ENCODE assay signal across 6 cellular contexts in the genomic region with DNA sequence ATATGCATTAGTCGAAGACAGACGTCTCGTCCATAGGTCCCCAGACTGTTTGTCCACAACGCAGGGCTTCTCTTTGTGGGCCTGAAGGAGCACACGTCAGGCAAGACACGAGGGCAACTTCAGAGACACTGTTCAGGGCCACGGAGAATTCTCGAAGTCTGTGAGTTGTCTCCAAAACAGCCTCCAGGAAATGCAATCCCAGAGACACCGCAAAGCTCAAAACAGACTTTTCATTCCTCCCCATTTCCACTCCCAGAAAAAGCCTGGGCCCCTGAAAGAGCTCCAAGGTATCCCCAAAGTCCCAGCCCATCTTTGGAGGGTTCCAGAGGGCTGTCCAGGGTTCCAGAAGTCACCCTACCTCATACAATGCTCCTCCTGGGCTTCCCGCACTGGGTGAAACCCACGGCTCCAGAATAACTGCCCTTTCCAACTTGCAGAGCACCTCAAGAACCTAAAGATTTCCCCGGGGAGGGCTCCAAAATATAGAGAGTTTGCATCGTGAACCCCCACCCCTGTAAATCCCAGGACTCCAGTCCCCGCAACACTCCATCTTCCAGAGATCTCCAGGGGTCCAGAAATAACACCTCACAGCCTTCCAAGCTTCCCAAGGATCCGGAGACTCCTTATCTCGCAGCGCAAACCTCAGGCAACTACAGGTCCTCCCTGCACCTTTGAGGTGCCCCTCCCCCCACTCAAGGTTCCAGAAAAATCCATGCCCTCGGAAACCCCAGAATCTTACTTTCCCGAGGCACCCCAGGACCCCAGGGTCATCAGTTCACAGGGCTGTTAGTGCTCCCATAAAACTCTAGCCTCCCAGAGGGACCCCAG. TPM values are rescaled to one million over a fixed set of nuclear protein-coding genes. Genes with fewer than 3 reads are reported as not detected.
A peak's percentile ranks its signal among the peaks of the same experiment; 100 is the strongest.
DNase-seq lines count a peak whose midpoint lies in the region; ATAC-seq and TF ChIP-seq lines count a peak whose summit lies in the region.

No MANE protein-coding gene starts in this region.

- DNase-seq in ACHN (peak; percentile 34), Karpas-422 (no peak), esophagus squamous epithelium (lab: John Stamatoyannopoulos, UW) (no peak), smooth muscle cell (lab: John Stamatoyannopoulos, UW; ENCODE audit: unreplicated experiment) (no peak), DMS153 (lab: John Stamatoyannopoulos, UW) (no peak)

- H3K4me3 ChIP-seq in Karpas-422 (ENCODE audit: low read length) (peak overlapping the region; percentile 63), esophagus squamous epithelium (peak overlapping the region; percentile 68 to 97 (median 84)), smooth muscle cell (peak overlapping the region; percentile 86)

- ATAC-seq in GM21526 (IDR thresholded peaks at IDR 0.05; ENCODE audit: low FRiP score, unreplicated experiment): no peak

- peaks cover 57% of the 10 kb centered on the region for H3K4me1 ChIP-seq in Karpas-422 (ENCODE audit: low read length)
- H3K4me1 ChIP-seq in esophagus squamous epithelium: peaks cover 43 to 72% (median 44%) of the 10 kb centered on the region in 3 donors
- peaks cover 25% of the 10 kb centered on the region for H3K4me1 ChIP-seq in smooth muscle cell (ENCODE audit: low read depth)

- 17 to 37% methylated on average over 8 of the region's 19 CpGs for WGBS in esophagus squamous epithelium, 2 donors
- 10% methylated on average over 19 of the region's 19 CpGs for WGBS in smooth muscle cell (ENCODE audit: low lambda C conversion rate)

- peaks cover 27% of the 10 kb centered on the region for H3K36me3 ChIP-seq in Karpas-422 (ENCODE audit: insufficient read depth, low read length)
- H3K36me3 ChIP-seq in esophagus squamous epithelium: peaks cover 9 to 35% (median 11%) of the 10 kb centered on the region in 3 donors
- no peaks in the 10 kb centered on the region for H3K36me3 ChIP-seq in smooth muscle cell (ENCODE audit: low read depth)

- intact Hi-C loops in esophagus squamous epithelium (cut with DNase I): no loop called here

- peaks cover 31% of the 10 kb centered on the region for H3F3A ChIP-seq in smooth muscle cell (ENCODE audit: low read depth)

- H4K20me1 ChIP-seq in Karpas-422 (ENCODE audit: insufficient read depth, low read depth, low read length): peaks cover 12% of the 10 kb centered on the region
- H4K20me1 ChIP-seq in smooth muscle cell (ENCODE audit: low read depth): peaks cover 39% of the 10 kb centered on the region

- H3K9ac ChIP-seq in Karpas-422 (ENCODE audit: low read length): peak overlapping the region; percentile 74
- H3K9ac ChIP-seq in smooth muscle cell (ENCODE audit: low read depth): peak overlapping the region; percentile 95

- H3K27me3 ChIP-seq in Karpas-422 (ENCODE audit: low read length) (no peaks in the 10 kb centered on the region), esophagus squamous epithelium (no peaks in the 10 kb centered on the region), smooth muscle cell (ENCODE audit: low read depth) (no peaks in the 10 kb centered on the region)

- no peak for TF ChIP-seq POLR2A in esophagus squamous epithelium (IDR thresholded peaks at IDR 0.05)

- in situ Hi-C loops in ACHN (cut with HindIII; ENCODE audit: low pct_ligation_motif_present, low pct_unique_long_range_greater_than_20kb, low sequenced_read_pairs): no loop called here

- H3K27ac ChIP-seq in Karpas-422 (ENCODE audit: low read length) (peak overlapping the region; percentile 91), esophagus squamous epithelium (peak overlapping the region; percentile 84 to 95 (median 94)), smooth muscle cell (ENCODE audit: low read depth) (peak overlapping the region; percentile 100)

- H3K4me2 ChIP-seq in Karpas-422 (ENCODE audit: low read depth, low read length, poor library complexity, severe bottlenecking): peak overlapping the region; percentile 79
- peak overlapping the region; percentile 88 for H3K4me2 ChIP-seq in smooth muscle cell

- TF ChIP-seq CTCF in esophagus squamous epithelium (IDR thresholded peaks at IDR 0.05) (no peak), smooth muscle cell (IDR thresholded peaks at IDR 0.05; ENCODE audit: borderline replicate concordance, insufficient read depth, poor library complexity, severe bottlenecking) (no peak)

- peaks cover 12% of the 10 kb centered on the region for H3K79me2 ChIP-seq in Karpas-422 (ENCODE audit: low read length)
- peaks cover 15% of the 10 kb centered on the region for H3K79me2 ChIP-seq in smooth muscle cell (ENCODE audit: low read depth)

- H3K9me2 ChIP-seq in Karpas-422 (replicated peaks; ENCODE audit: insufficient read depth, low read length): no peaks in the 10 kb centered on the region

- no peak overlapping the region; the same call in 1 of the 2 replicates for H2AFZ ChIP-seq in Karpas-422 (ENCODE audit: low read length)
- no peak overlapping the region for H2AFZ ChIP-seq in smooth muscle cell (ENCODE audit: low read depth)

- H3K9me3 ChIP-seq in Karpas-422 (ENCODE audit: low read length) (no peaks in the 10 kb centered on the region), esophagus squamous epithelium (no peaks in the 10 kb centered on the region), smooth muscle cell (replicated peaks; ENCODE audit: low read depth) (no peaks in the 10 kb centered on the region)

RNA-seq across cellular contexts. Expression of gene FTL, which starts 0.7 kb away (rescaled TPM):
- total RNA-seq in Karpas-422 (2014; rRNA removed; shearing (Covaris generic); ENCODE audit: low replicate concordance): 6,036 and 6,638 TPM in 2 replicates
- total RNA-seq in esophagus squamous epithelium (1,000 to 10,000 TPM in 3 of 4 donors, 100 to 1,000 TPM in 1; 556 to 2,127 (median 1,494) TPM), smooth muscle cell (5,371 and 5,904 TPM in 2 replicates)
- 11,768 and 12,053 TPM in 2 replicates for polyA plus RNA-seq in smooth muscle cell

RNA-seq across cellular contexts. Expression of gene BAX, which starts 9.7 kb away (rescaled TPM):
- total RNA-seq in Karpas-422 (2014; rRNA removed; shearing (Covaris generic); ENCODE audit: low replicate concordance): 93.8 and 164 TPM in 2 replicates
- total RNA-seq in esophagus squamous epithelium (10 to 100 TPM; 38.9 to 42.8 (median 42.4) TPM), smooth muscle cell (42.8 and 124 TPM in 2 replicates)
- polyA plus RNA-seq in smooth muscle cell: 153 and 185 TPM in 2 replicates

RNA-seq across cellular contexts. Expression of gene GYS1, which starts 28.7 kb away (rescaled TPM):
- 39.0 and 42.6 TPM in 2 replicates for total RNA-seq in Karpas-422 (2014; rRNA removed; shearing (Covaris generic); ENCODE audit: low replicate concordance)
- 10 to 100 TPM; 30.6 to 47.6 (median 39.5) TPM for total RNA-seq in esophagus squamous epithelium
- 40.8 and 58.1 TPM in 2 replicates for total RNA-seq in smooth muscle cell
- polyA plus RNA-seq in smooth muscle cell: 75.2 and 82.6 TPM in 2 replicates

RNA-seq across cellular contexts. Expression of gene RUVBL2, which starts 29.3 kb away (rescaled TPM):
- 107 and 298 TPM in 2 replicates for total RNA-seq in Karpas-422 (2014; rRNA removed; shearing (Covaris generic); ENCODE audit: low replicate concordance)
- total RNA-seq in esophagus squamous epithelium (100 to 1,000 TPM; 102 to 140 (median 119) TPM), smooth muscle cell (74.3 and 89.4 TPM in 2 replicates)
- 117 and 123 TPM in 2 replicates for polyA plus RNA-seq in smooth muscle cell

RNA-seq across cellular contexts. Expression of gene DHDH, which starts 30.9 kb away (rescaled TPM):
- total RNA-seq in Karpas-422 (2014; rRNA removed; shearing (Covaris generic); ENCODE audit: low replicate concordance): 1.4 and 3.3 TPM in 2 replicates
- 1 to 10 TPM in 1 of 4 donors, under 1 TPM in 1, not detected in 2; 0.95 to 2.9 TPM for total RNA-seq in esophagus squamous epithelium
- 0.27 TPM in 1 of 2 replicates, not detected in the other for total RNA-seq in smooth muscle cell
- 0.87 and 1.0 TPM in 2 replicates for polyA plus RNA-seq in smooth muscle cell
